8 cellular contexts compared by ENCODE assay signal in the genomic region with DNA sequence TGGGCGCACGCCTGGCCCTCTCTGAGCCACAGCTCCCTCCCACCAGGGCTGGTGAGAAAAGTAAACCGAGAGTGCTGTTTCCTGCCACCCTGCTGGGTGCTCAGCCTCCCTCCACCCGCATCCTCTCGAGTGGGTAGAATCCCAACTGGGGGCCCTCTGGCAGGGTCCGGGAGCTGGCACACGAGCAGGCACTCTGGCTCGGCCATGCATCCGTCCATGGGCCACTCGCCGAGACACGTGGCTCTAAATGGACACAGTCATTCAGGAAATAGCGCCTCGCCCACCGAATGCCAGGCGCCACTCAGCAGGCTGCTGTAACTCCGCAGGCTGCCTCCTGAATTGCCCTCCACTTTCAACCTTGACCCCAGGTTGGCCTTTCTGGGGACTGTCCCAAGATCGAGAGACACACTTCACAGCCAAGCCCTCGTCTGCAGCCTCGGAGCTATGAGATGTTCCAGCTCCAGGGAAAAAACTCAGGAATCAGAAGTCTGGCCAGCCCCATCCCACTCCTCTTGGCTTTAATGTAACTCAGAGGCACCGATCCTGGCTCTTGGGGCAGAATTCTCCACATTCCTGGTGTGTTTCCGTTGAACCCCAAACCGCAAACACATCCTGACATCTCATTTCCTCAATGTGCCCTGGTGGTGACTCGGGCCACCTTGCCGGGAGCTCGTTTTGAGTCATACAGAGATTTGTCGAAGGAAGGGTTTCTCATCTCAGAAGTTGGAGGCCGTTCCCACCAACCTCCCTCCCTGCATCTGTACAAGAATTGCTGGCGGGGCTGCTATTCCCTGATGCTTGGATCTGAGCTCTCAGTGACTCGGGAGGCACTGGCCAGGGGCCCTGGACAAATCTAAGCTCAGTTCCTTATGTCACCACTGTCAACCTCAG. TPM values are rescaled to one million over a fixed set of nuclear protein-coding genes. Genes with fewer than 3 reads are reported as not detected.
DNase-seq lines count a peak whose midpoint lies in the region; ATAC-seq and TF ChIP-seq lines count a peak whose summit lies in the region.

No MANE protein-coding gene starts in this region.

- H3K36me3 ChIP-seq in Peyer's patch (no peaks in the 10 kb centered on the region), adipocyte (ENCODE audit: control insufficient read depth, insufficient read depth, low read length, severe bottlenecking) (no peaks in the 10 kb centered on the region)

- TF ChIP-seq CTCF in GM13977 (IDR thresholded peaks at IDR 0.05; ENCODE audit: extremely low read depth, insufficient read depth, missing control alignments) (no peak), Peyer's patch (IDR thresholded peaks at IDR 0.05) (peak in 2 of 6 experiments; percentile 5 to 27)

- H3K4me3 ChIP-seq in Peyer's patch (peak overlapping the region in 1 of 4 donors; percentile 13), adipocyte (ENCODE audit: low read length) (no peak overlapping the region)

- no peaks in the 10 kb centered on the region for H3K27me3 ChIP-seq in Peyer's patch
- H3K27me3 ChIP-seq in adipocyte (replicated peaks; ENCODE audit: control insufficient read depth, insufficient read depth, low read length): no peaks in the 10 kb centered on the region

- ATAC-seq in left lobe of liver (peak; percentile 35), HG03520 (IDR thresholded peaks at IDR 0.05; ENCODE audit: unreplicated experiment) (no peak), GM21528 (IDR thresholded peaks at IDR 0.05; ENCODE audit: low FRiP score, unreplicated experiment) (no peak), HG03045 (IDR thresholded peaks at IDR 0.05; ENCODE audit: unreplicated experiment) (no peak)

- H3K4me3 Mint-ChIP-seq in stimulated activated naive CD8-positive, alpha-beta T cell treated with anti-CD3 and anti-CD28 coated beads, Interleukin-15, Interleukin-2, amounts not matched to agents 100 ng/mL and 50 ng/mL, for 24 hours: peak overlapping the region; percentile 55

- H3K27me3 Mint-ChIP-seq in stimulated activated naive CD8-positive, alpha-beta T cell treated with anti-CD3 and anti-CD28 coated beads, Interleukin-15, Interleukin-2, amounts not matched to agents 100 ng/mL and 50 ng/mL, for 24 hours: peaks cover 10% of the 10 kb centered on the region

- H3K27ac Mint-ChIP-seq in stimulated activated naive CD8-positive, alpha-beta T cell treated with anti-CD3 and anti-CD28 coated beads, Interleukin-15, Interleukin-2, amounts not matched to agents 100 ng/mL and 50 ng/mL, for 24 hours: peak overlapping the region; percentile 71

- H3K4me1 ChIP-seq in Peyer's patch: peaks cover 0 to 23% (median 16%) of the 10 kb centered on the region in 4 donors
- peaks cover 22% of the 10 kb centered on the region for H3K4me1 ChIP-seq in adipocyte (ENCODE audit: control insufficient read depth, insufficient read depth, low read length)

- peak overlapping the region in 1 of 4 donors; percentile 22 for H3K27ac ChIP-seq in Peyer's patch

- TF ChIP-seq POLR2A in Peyer's patch (IDR thresholded peaks at IDR 0.05): no peak

- H3K9ac ChIP-seq in adipocyte (ENCODE audit: low read length): no peak overlapping the region

- in situ Hi-C loops in GM13977 (cut with MboI; ENCODE audit: low pct_unique_long_range_greater_than_20kb, low sequenced_read_pairs, unreplicated experiment): no loop called here

- H3K9me3 ChIP-seq in Peyer's patch (no peaks in the 10 kb centered on the region), adipocyte (ENCODE audit: control insufficient read depth, low read length) (no peaks in the 10 kb centered on the region)

- H3K9me3 Mint-ChIP-seq in stimulated activated naive CD8-positive, alpha-beta T cell treated with anti-CD3 and anti-CD28 coated beads, Interleukin-15, Interleukin-2, amounts not matched to agents 100 ng/mL and 50 ng/mL, for 24 hours: no peaks in the 10 kb centered on the region

- DNase-seq in GM13977 (ENCODE audit: low spot score) (peak; percentile 66), Peyer's patch (peak in 2 of 3 donors; percentile 71 to 72), adipocyte (ENCODE audit: low read depth) (peak; percentile 81), left lobe of liver (ENCODE audit: low spot score) (no peak)

- H3K4me1 Mint-ChIP-seq in stimulated activated naive CD8-positive, alpha-beta T cell treated with anti-CD3 and anti-CD28 coated beads, Interleukin-15, Interleukin-2, amounts not matched to agents 100 ng/mL and 50 ng/mL, for 24 hours (ENCODE audit: low read depth): peaks cover 73% of the 10 kb centered on the region

- no peaks in the 10 kb centered on the region for H3K36me3 Mint-ChIP-seq in stimulated activated naive CD8-positive, alpha-beta T cell treated with anti-CD3 and anti-CD28 coated beads, Interleukin-15, Interleukin-2, amounts not matched to agents 100 ng/mL and 50 ng/mL, for 24 hours (ENCODE audit: low read depth)

RNA-seq across cellular contexts. Expression of a gene that starts 14.1 kb away (rescaled TPM):
- total RNA-seq in Peyer's patch (100 to 1,000 TPM in 1 of 4 donors, 10 to 100 TPM in 3; 12.1 to 129 (median 37.2) TPM), left lobe of liver (8.5 TPM)
